32 cellular contexts compared by ENCODE assay signal in the genomic region with DNA sequence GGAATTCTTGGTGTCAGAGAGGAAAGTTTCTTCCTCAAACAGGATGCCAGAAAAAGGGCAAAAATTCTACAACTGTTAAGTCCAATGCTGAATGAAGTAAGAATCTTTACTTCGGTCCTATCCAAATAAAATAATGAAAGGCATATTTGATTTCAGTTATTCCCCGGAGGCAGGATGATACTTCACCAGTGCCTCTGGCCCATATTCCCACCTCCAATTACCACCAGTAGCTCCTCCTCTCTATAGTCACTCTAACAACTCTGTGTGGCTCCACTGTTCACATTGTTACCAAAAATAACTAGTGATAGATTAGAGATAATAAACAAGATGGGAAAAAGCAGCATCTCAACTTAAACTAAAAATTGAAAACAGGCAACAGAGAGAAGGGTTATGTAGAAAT. TPM values are rescaled to one million over a fixed set of nuclear protein-coding genes. Genes with fewer than 3 reads are reported as not detected.
"Had no signal": no experiment of that assay in that cellular context is flagged by ENCODE, and none has a peak within 500 bp of the region (broad histone marks: within the 10 kb centered on the region; RNA-seq: fewer than 3 reads in every experiment).

No MANE protein-coding gene starts in this region.

- H3K9ac ChIP-seq: parathyroid adenoma had no signal

- H3K9me3 Mint-ChIP-seq: dendritic cell treated with granulocyte-macrophage colony-stimulating factor and Interleukin-4, amounts not matched to agents 40 ng/mL and 50 ng/mL, for 4 days; memory B cell; naive B cell; natural killer cell treated with Interleukin-12 subunit alpha and Interleukin-12 subunit beta and Interleukin-15 and Interleukin-18, amount 100 ng/mL, for 72 hours; neural crest cell; stimulated activated effector memory CD8-positive, alpha-beta T cell treated with anti-CD3 and anti-CD28 coated beads, Interleukin-12 subunit alpha, Interleukin-12 subunit beta, amount 100 ng/mL, for 72 hours had no signal

- H3K4me1 Mint-ChIP-seq: endodermal cell; memory B cell; mesothelial cell of epicardium; neural crest cell; stimulated activated effector memory CD8-positive, alpha-beta T cell treated with anti-CD3 and anti-CD28 coated beads, Interleukin-12 subunit alpha, Interleukin-12 subunit beta, amount 100 ng/mL, for 72 hours had no signal

- FAIRE-seq: endothelial cell of umbilical vein, kidney had no signal

- H3K79me2 ChIP-seq: hepatocyte, parathyroid adenoma had no signal

- ATAC-seq: gastroesophageal sphincter; heart left ventricle; left lobe of liver; mucosa of descending colon; natural killer cell treated with Interleukin-12 subunit alpha and Interleukin-12 subunit beta and Interleukin-15 and Interleukin-18, amount 100 ng/mL, for 72 hours; stimulated activated effector memory CD8-positive, alpha-beta T cell treated with anti-CD3 and anti-CD28 coated beads, Interleukin-12 subunit alpha, Interleukin-12 subunit beta, amount 100 ng/mL, for 72 hours had no signal

- H3K27me3 ChIP-seq: colonic mucosa, esophagus muscularis mucosa, gastroesophageal sphincter, heart left ventricle, hepatocyte, neutrophil, right atrium auricular region, sigmoid colon, stomach, thyroid gland, vagina had no signal

- H3K27me3 Mint-ChIP-seq: dendritic cell treated with granulocyte-macrophage colony-stimulating factor and Interleukin-4, amounts not matched to agents 40 ng/mL and 50 ng/mL, for 4 days; memory B cell; naive B cell; natural killer cell treated with Interleukin-12 subunit alpha and Interleukin-12 subunit beta and Interleukin-15 and Interleukin-18, amount 100 ng/mL, for 72 hours had no signal

- H3K4me1 ChIP-seq: colonic mucosa, esophagus muscularis mucosa, gastroesophageal sphincter, heart left ventricle, parathyroid adenoma, prostate gland, right atrium auricular region, sigmoid colon, stomach, vagina had no signal

- H3K9me3 ChIP-seq: colonic mucosa, esophagus muscularis mucosa, gastroesophageal sphincter, heart left ventricle, mucosa of descending colon, neutrophil, prostate gland, right atrium auricular region, sigmoid colon, stomach, thyroid gland, vagina had no signal

- H2AFZ ChIP-seq: hepatocyte, parathyroid adenoma had no signal

- H3K36me3 ChIP-seq: colonic mucosa, prostate gland, thyroid gland had no signal

- H3K4me3 Mint-ChIP-seq: dendritic cell treated with granulocyte-macrophage colony-stimulating factor and Interleukin-4, amounts not matched to agents 40 ng/mL and 50 ng/mL, for 4 days; endodermal cell; memory B cell; mesothelial cell of epicardium; naive B cell; natural killer cell treated with Interleukin-12 subunit alpha and Interleukin-12 subunit beta and Interleukin-15 and Interleukin-18, amount 100 ng/mL, for 72 hours; neural crest cell; stimulated activated effector memory CD8-positive, alpha-beta T cell treated with anti-CD3 and anti-CD28 coated beads, Interleukin-12 subunit alpha, Interleukin-12 subunit beta, amount 100 ng/mL, for 72 hours had no signal

- H3K27ac ChIP-seq: colonic mucosa, esophagus muscularis mucosa, gastroesophageal sphincter, heart left ventricle, hepatocyte, neutrophil, parathyroid adenoma, prostate gland, right atrium auricular region, sigmoid colon, stomach, thyroid gland, vagina had no signal

- H3K36me3 Mint-ChIP-seq: natural killer cell treated with Interleukin-12 subunit alpha and Interleukin-12 subunit beta and Interleukin-15 and Interleukin-18, amount 100 ng/mL, for 72 hours had no signal

- DNase-seq: colonic mucosa; effector CD8-positive, alpha-beta T cell; endodermal cell; foreskin fibroblast; heart left ventricle; mucosa of descending colon; naive B cell; sigmoid colon; stimulated activated CD4-positive, alpha-beta T cell treated with anti-CD3 and anti-CD28 coated beads, Interleukin-2, amount 100 ng/mL, for 24 hours; stimulated activated CD4-positive, alpha-beta T cell treated with anti-CD3 and anti-CD28 coated beads, Interleukin-4, amount 100 ng/mL, for 24 hours; stimulated activated naive CD4-positive, alpha-beta T cell treated with Interleukin-2 at 50 U/mL for 16 hours; stomach; thyroid gland; trophoblast cell had no signal

- H3K4me3 ChIP-seq: colonic mucosa, esophagus muscularis mucosa, gastroesophageal sphincter, heart left ventricle, hepatocyte, lung, mucosa of descending colon, prostate gland, right atrium auricular region, sigmoid colon, stomach, thyroid gland, vagina had no signal

- H3K4me2 ChIP-seq: hepatocyte had no signal

- H3K27ac Mint-ChIP-seq: dendritic cell treated with granulocyte-macrophage colony-stimulating factor and Interleukin-4, amounts not matched to agents 40 ng/mL and 50 ng/mL, for 4 days; endodermal cell; memory B cell; mesothelial cell of epicardium; natural killer cell treated with Interleukin-12 subunit alpha and Interleukin-12 subunit beta and Interleukin-15 and Interleukin-18, amount 100 ng/mL, for 72 hours; stimulated activated effector memory CD8-positive, alpha-beta T cell treated with anti-CD3 and anti-CD28 coated beads, Interleukin-12 subunit alpha, Interleukin-12 subunit beta, amount 100 ng/mL, for 72 hours had no signal

RNA-seq across cellular contexts. Expression of gene CKMT1B, which starts 55.7 kb away (rescaled TPM):
- total RNA-seq: endothelial cell of umbilical vein; natural killer cell treated with Interleukin-12 subunit alpha and Interleukin-12 subunit beta and Interleukin-15 and Interleukin-18, amount 100 ng/mL, for 72 hours had no signal
